ENCODE assay signal across 20 cellular contexts in genomic region chr6:72132851-72133250, GRCh38.
DNase-seq lines count a peak whose midpoint lies in the region; ATAC-seq and TF ChIP-seq lines count a peak whose summit lies in the region.
"Had no signal": no experiment of that assay in that cellular context is flagged by ENCODE, and none has a peak within 500 bp of the region (broad histone marks: within the 10 kb centered on the region; RNA-seq: fewer than 3 reads in every experiment).

No MANE protein-coding gene starts in this region.

- H3K9me3 ChIP-seq in BE2C = no peaks in the 10 kb centered on the region
- H3K9me3 ChIP-seq: Caco-2, HAP-1 had no signal

- ATAC-seq in GM18858 (IDR thresholded peaks at IDR 0.05; ENCODE audit: unreplicated experiment) (peak; percentile 2), SK-N-SH treated with all-trans-retinoic acid at 6 μM for 48 hours (no peak; the same call in 2 of the 3 replicates), Right ventricle myocardium inferior (no peak)
- ATAC-seq: K562 had no signal

- no peak for TF ChIP-seq CTCF in BE2C (IDR thresholded peaks at IDR 0.05; ENCODE audit: low read depth, low read length)

- no peaks in the 10 kb centered on the region for H3K36me3 ChIP-seq in BE2C
- H3K36me3 ChIP-seq: HAP-1 had no signal

- H3K4me3 ChIP-seq in BE2C (ENCODE audit: low read depth, low read length) = no peak overlapping the region
- H3K4me3 ChIP-seq: HAP-1, K562 had no signal

- H3K27me3 ChIP-seq in BE2C = no peaks in the 10 kb centered on the region

- intact Hi-C loops in Right ventricle myocardium inferior (cut with DNase I) = no loop called here

- peak; percentile 60 for DNase-seq in BE2C
- DNase-seq in glomerular visceral epithelial cell (ENCODE audit: extremely low spot score) = peak; percentile 16
- DNase-seq in NCI-H345 (lab: John Stamatoyannopoulos, UW) = no peak
- no peak for DNase-seq in Right ventricle myocardium inferior (ENCODE audit: missing footprints)
- no peak for DNase-seq in NCI-H69 (lab: John Stamatoyannopoulos, UW)
- no peak for DNase-seq in SW 1271 (lab: John Stamatoyannopoulos, UW)
- DNase-seq: Caco-2; CD4-positive, alpha-beta T cell; DMS153; NCI-H1105; NCI-H1694; NCI-H2081 treated with DMSO at 0.1 percent for 48 hours; NCI-H510A; NCI-H82; OCI-M1; SHP77 treated with DMSO at 0.1 percent for 48 hours had no signal

- peaks cover 36% of the 10 kb centered on the region for H3K4me1 ChIP-seq in BE2C
- H3K4me1 ChIP-seq: Caco-2, HAP-1 had no signal

TF ChIP-seq in SK-N-SH treated with all-trans-retinoic acid at 6 μM for 48 hours, 23 proteins besides CTCF, POLR2A, EP300 and RAD21:
- TF ChIP-seq TCF4 (CRISPR knock-in tag; IDR thresholded peaks at IDR 0.05; ENCODE audit: borderline replicate concordance) (peak; percentile 71), ISL1 (CRISPR knock-in tag; IDR thresholded peaks at IDR 0.05) (peak; percentile 50; the same call in 1 of the 2 replicates), CSRNP3 (CRISPR knock-in tag; IDR thresholded peaks at IDR 0.05) (peak; percentile 8; the same call in 1 of the 2 replicates), POU6F1 (CRISPR knock-in tag; IDR thresholded peaks at IDR 0.05; ENCODE audit: borderline replicate concordance, low read depth) (no peak), CREB5 (CRISPR knock-in tag; IDR thresholded peaks at IDR 0.05; ENCODE audit: low read depth) (no peak), TSHZ2 (CRISPR knock-in tag; IDR thresholded peaks at IDR 0.05) (peak; percentile 84; the same call in 1 of the 2 replicates)

Comparison
In these comparisons a context has a peak if more than half of its experiments do, and no peak if none do; other contexts are left out.
1. DNase-seq: peak in BE2C (single experiment) and glomerular visceral epithelial cell (single experiment); none in NCI-H345 (single experiment), Right ventricle myocardium inferior (single experiment), NCI-H69 (single experiment) and SW 1271 (0 of 2).